Comparison of ENCODE assay signal across 37 cellular contexts in the genomic region with DNA sequence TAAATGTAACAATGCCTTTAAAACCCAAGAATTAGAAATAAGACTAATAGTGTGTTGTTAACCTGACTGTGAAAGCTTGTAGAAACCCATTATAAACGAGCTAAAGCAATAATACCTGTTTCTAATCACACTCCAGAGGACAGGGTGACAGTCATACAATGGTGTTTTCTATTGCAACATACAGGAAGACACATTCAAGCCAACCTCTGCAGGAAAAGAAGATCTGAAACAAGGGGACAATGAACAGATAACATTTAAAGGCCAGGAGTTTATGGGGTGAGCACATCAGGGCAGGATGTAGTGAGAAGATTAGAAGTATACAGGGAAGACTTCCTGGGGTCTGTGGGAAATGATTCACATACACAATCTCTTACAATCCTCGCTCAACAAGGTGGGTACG. TPM values are rescaled to one million over a fixed set of nuclear protein-coding genes. Genes with fewer than 3 reads are reported as not detected.
"Had no signal": no experiment of that assay in that cellular context is flagged by ENCODE, and none has a peak within 500 bp of the region (broad histone marks: within the 10 kb centered on the region; RNA-seq: fewer than 3 reads in every experiment).

No MANE protein-coding gene starts in this region.

- H3K9me3 ChIP-seq: esophagus muscularis mucosa, heart left ventricle, pancreas, prostate gland, stomach, transverse colon had no signal

- H3K4me1 ChIP-seq: foreskin keratinocyte, pancreas, prostate gland, stomach, transverse colon had no signal

- H3K9me3 Mint-ChIP-seq: activated CD4-positive, alpha-beta memory T cell treated with anti-CD3 and anti-CD28 coated beads for 36 hours; activated naive CD4-positive, alpha-beta T cell treated with anti-CD3 and anti-CD28 coated beads, Interleukin-2, amount 10 ng/mL, durations not matched to agents 7 days and 5 days; activated naive CD8-positive, alpha-beta T cell treated with anti-CD3 and anti-CD28 coated beads, Interleukin-2, amount 50 U/mL, for 24 hours; activated T-helper 1 cell treated with anti-CD3 and anti-CD28 coated beads, Interleukin-12 subunit alpha, Interleukin-12 subunit beta, Interleukin-2, Interleukin-4 antibody, amounts not matched to agents 30 ng/mL and 10 ng/mL and 1 ng/mL, durations not matched to agents 14 hours and 24 hours and 36 hours; central memory CD8-positive, alpha-beta T cell; dendritic cell treated with granulocyte-macrophage colony-stimulating factor and Interleukin-4, amounts not matched to agents 40 ng/mL and 50 ng/mL, for 4 days; endodermal cell; immature natural killer cell; mesothelial cell of epicardium; naive B cell; nephron progenitor cell; stimulated activated memory B cell treated with anti-CD40 and anti-IgM and Interleukin-4, amounts not matched to agents 10 μg/mL and 1 μg/mL and 100 μg/mL, for 72 hours had no signal

- H3K4me3 ChIP-seq: esophagus muscularis mucosa, heart left ventricle, pancreas, prostate gland, skin epidermis, stomach, transverse colon had no signal

- ATAC-seq: activated CD4-positive, CD25-positive, alpha-beta regulatory T cell treated with anti-CD3 and anti-CD28 coated beads, Interleukin-2, amount 50 U/mL, for 24 hours; activated naive CD8-positive, alpha-beta T cell treated with anti-CD3 and anti-CD28 coated beads, Interleukin-2, amount 50 U/mL, for 24 hours; foreskin keratinocyte; left colon; stimulated activated memory B cell treated with anti-CD40 and anti-IgM and Interleukin-4, amounts not matched to agents 10 μg/mL and 1 μg/mL and 100 μg/mL, for 72 hours had no signal

- H3K4me1 Mint-ChIP-seq: activated naive CD4-positive, alpha-beta T cell treated with anti-CD3 and anti-CD28 coated beads, Interleukin-2, amount 10 ng/mL, durations not matched to agents 7 days and 5 days; immature natural killer cell; mesothelial cell of epicardium had no signal

- H3K27ac Mint-ChIP-seq: activated CD4-positive, alpha-beta memory T cell treated with anti-CD3 and anti-CD28 coated beads for 36 hours; activated naive CD4-positive, alpha-beta T cell treated with anti-CD3 and anti-CD28 coated beads, Interleukin-2, amount 10 ng/mL, durations not matched to agents 7 days and 5 days; activated naive CD8-positive, alpha-beta T cell treated with anti-CD3 and anti-CD28 coated beads, Interleukin-2, amount 50 U/mL, for 24 hours; activated T-helper 1 cell treated with anti-CD3 and anti-CD28 coated beads, Interleukin-12 subunit alpha, Interleukin-12 subunit beta, Interleukin-2, Interleukin-4 antibody, amounts not matched to agents 30 ng/mL and 10 ng/mL and 1 ng/mL, durations not matched to agents 14 hours and 24 hours and 36 hours; dendritic cell treated with granulocyte-macrophage colony-stimulating factor and Interleukin-4, amounts not matched to agents 40 ng/mL and 50 ng/mL, for 4 days; endodermal cell; immature natural killer cell; mesothelial cell of epicardium; naive B cell; nephron progenitor cell; stimulated activated memory B cell treated with anti-CD40 and anti-IgM and Interleukin-4, amounts not matched to agents 10 μg/mL and 1 μg/mL and 100 μg/mL, for 72 hours had no signal

- H3K4me3 Mint-ChIP-seq: activated CD4-positive, alpha-beta memory T cell treated with anti-CD3 and anti-CD28 coated beads for 36 hours; activated naive CD4-positive, alpha-beta T cell treated with anti-CD3 and anti-CD28 coated beads, Interleukin-2, amount 10 ng/mL, durations not matched to agents 7 days and 5 days; activated naive CD8-positive, alpha-beta T cell treated with anti-CD3 and anti-CD28 coated beads, Interleukin-2, amount 50 U/mL, for 24 hours; activated T-helper 1 cell treated with anti-CD3 and anti-CD28 coated beads, Interleukin-12 subunit alpha, Interleukin-12 subunit beta, Interleukin-2, Interleukin-4 antibody, amounts not matched to agents 30 ng/mL and 10 ng/mL and 1 ng/mL, durations not matched to agents 14 hours and 24 hours and 36 hours; central memory CD8-positive, alpha-beta T cell; dendritic cell treated with granulocyte-macrophage colony-stimulating factor and Interleukin-4, amounts not matched to agents 40 ng/mL and 50 ng/mL, for 4 days; endodermal cell; immature natural killer cell; mesothelial cell of epicardium; naive B cell; nephron progenitor cell; stimulated activated memory B cell treated with anti-CD40 and anti-IgM and Interleukin-4, amounts not matched to agents 10 μg/mL and 1 μg/mL and 100 μg/mL, for 72 hours had no signal

- DNase-seq: activated CD4-positive, alpha-beta memory T cell treated with anti-CD3 and anti-CD28 coated beads for 36 hours; activated CD4-positive, alpha-beta T cell treated with anti-CD3 and anti-CD28 coated beads for 48 hours; activated CD8-positive, alpha-beta memory T cell treated with anti-CD3 and anti-CD28 coated beads, Interleukin-2, amount 50 U/mL, for 4 hours; activated gamma-delta T cell; activated naive CD8-positive, alpha-beta T cell treated with anti-CD3 and anti-CD28 coated beads, Interleukin-2, amount 50 U/mL, for 24 hours; activated T-cell treated with anti-CD3 and anti-CD28 coated beads, Interleukin-2, amount 50 U/mL, for 1 hour; foreskin keratinocyte; heart left ventricle; hypothalamus; immature natural killer cell; kidney; left colon; naive B cell; nephron progenitor cell; pancreas; retina; stimulated activated CD4-positive, alpha-beta T cell treated with anti-CD3 and anti-CD28 coated beads, Interleukin-4, amount 100 ng/mL, for 24 hours; stomach; transverse colon; WERI-Rb-1 had no signal

- H3K27ac ChIP-seq: esophagus muscularis mucosa, foreskin keratinocyte, pancreas, prostate gland, skin epidermis, stomach, transverse colon, WERI-Rb-1 had no signal

- FAIRE-seq: kidney, pancreas had no signal

RNA-seq across cellular contexts. Expression of a gene that starts 13.8 kb away (rescaled TPM):
- total RNA-seq: activated CD4-positive, alpha-beta memory T cell treated with anti-CD3 and anti-CD28 coated beads for 36 hours; activated CD8-positive, alpha-beta memory T cell treated with anti-CD3 and anti-CD28 coated beads for 36 hours; activated T-helper 1 cell treated with anti-CD3 and anti-CD28 coated beads, Interleukin-12 subunit alpha, Interleukin-12 subunit beta, Interleukin-2, Interleukin-4 antibody, amounts not matched to agents 30 ng/mL and 10 ng/mL and 1 ng/mL, durations not matched to agents 14 hours and 24 hours and 36 hours; bronchial epithelial cell; endodermal cell; esophagus muscularis mucosa; foreskin keratinocyte; heart left ventricle; kidney; left colon; liver; pancreas; prostate gland; sciatic nerve; stomach; temporal lobe; transverse colon; urinary bladder had no signal
- polyA plus RNA-seq: foreskin keratinocyte, heart left ventricle, immature natural killer cell, liver, stomach, urinary bladder had no signal
